In the genomic region with DNA sequence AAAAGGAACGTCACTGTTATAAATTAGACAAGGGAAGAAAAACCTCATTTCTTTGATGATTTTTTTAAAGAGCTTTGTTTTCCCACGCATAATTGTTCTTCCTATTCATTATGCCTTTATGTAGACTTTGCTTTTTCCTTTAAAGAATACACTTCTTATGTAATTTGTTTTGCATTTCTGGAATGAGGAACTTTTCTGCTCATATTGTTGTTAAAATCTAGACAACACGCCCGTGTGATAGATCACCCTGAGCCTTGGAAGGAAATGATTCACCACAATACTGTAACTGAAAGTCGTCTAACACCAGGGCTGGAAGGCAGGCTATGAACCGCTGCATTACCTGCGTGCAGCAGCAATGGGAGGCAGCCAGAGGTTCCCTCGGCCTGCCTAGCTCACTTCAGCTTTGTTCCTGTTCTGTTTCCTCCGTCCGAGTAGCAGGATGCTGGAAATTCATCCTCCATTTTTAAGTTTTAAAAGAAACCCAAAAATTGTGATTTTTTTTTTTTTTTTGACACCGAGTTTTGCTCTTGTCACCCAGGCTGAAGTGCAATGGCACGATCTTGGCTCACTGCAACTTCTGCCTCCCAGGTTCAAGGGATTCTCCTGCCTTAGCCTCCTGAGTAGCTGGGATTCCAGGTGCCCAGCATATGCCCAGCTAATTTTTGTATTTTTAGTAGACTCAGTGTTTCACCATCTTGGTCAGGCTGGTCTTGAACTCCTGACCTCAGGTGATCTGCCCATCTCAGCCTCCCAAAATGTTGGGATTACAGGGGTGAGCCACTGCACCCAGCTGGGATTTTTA, we compare ENCODE assay signal across 1 cellular context.
A peak's percentile ranks its signal among the peaks of the same experiment; 100 is the strongest.
TF ChIP-seq lines count a peak whose summit lies in the region.

No MANE protein-coding gene starts in this region.

TF ChIP-seq in HepG2, 621 proteins besides CTCF, POLR2A, EP300 and RAD21 (continued from another document and continues in another):
- TF ChIP-seq, protein P1, sequence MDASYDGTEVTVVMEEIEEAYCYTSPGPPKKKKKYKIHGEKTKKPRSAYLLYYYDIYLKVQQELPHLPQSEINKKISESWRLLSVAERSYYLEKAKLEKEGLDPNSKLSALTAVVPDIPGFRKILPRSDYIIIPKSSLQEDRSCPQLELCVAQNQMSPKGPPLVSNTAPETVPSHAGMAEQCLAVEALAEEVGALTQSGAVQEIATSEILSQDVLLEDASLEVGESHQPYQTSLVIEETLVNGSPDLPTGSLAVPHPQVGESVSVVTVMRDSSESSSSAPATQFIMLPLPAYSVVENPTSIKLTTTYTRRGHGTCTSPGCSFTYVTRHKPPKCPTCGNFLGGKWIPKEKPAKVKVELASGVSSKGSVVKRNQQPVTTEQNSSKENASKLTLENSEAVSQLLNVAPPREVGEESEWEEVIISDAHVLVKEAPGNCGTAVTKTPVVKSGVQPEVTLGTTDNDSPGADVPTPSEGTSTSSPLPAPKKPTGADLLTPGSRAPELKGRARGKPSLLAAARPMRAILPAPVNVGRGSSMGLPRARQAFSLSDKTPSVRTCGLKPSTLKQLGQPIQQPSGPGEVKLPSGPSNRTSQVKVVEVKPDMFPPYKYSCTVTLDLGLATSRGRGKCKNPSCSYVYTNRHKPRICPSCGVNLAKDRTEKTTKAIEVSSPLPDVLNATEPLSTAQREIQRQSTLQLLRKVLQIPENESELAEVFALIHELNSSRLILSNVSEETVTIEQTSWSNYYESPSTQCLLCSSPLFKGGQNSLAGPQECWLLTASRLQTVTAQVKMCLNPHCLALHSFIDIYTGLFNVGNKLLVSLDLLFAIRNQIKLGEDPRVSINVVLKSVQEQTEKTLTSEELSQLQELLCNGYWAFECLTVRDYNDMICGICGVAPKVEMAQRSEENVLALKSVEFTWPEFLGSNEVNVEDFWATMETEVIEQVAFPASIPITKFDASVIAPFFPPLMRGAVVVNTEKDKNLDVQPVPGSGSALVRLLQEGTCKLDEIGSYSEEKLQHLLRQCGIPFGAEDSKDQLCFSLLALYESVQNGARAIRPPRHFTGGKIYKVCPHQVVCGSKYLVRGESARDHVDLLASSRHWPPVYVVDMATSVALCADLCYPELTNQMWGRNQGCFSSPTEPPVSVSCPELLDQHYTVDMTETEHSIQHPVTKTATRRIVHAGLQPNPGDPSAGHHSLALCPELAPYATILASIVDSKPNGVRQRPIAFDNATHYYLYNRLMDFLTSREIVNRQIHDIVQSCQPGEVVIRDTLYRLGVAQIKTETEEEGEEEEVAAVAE (CRISPR knock-in tag; IDR thresholded peaks at IDR 0.05; ENCODE audit: borderline replicate concordance), result peak; percentile 16; the same call in 1 of the 2 replicates
- TF ChIP-seq SPEN (CRISPR knock-in tag; IDR thresholded peaks at IDR 0.05; ENCODE audit: low read depth) (0 out of 2 replicates have a peak, but pooled peaks have one; percentile 28), ONECUT2 (CRISPR knock-in tag; IDR thresholded peaks at IDR 0.05) (no peak), SATB2 (CRISPR knock-in tag; IDR thresholded peaks at IDR 0.05) (no peak; the same call in 1 of the 2 replicates), HDAC1 (CRISPR knock-in tag; IDR thresholded peaks at IDR 0.05) (no peak; the same call in 1 of the 2 replicates), DR1 (CRISPR knock-in tag; IDR thresholded peaks at IDR 0.05) (no peak), SOX13 (IDR thresholded peaks at IDR 0.05) (no peak; the same call in 1 of the 2 replicates), SOX13 (CRISPR knock-in tag; conservative IDR thresholded peaks at IDR 0.05 in 1 of 2, IDR thresholded peaks at IDR 0.05 in 1 of 2) (peak in 1 of 2 experiments; percentile 71; a peak in 2 of 4 replicates), ZFP36 (IDR thresholded peaks at IDR 0.05; ENCODE audit: borderline replicate concordance, low read depth, low read length, partially characterized antibody) (no peak), THAP11 (CRISPR knock-in tag; IDR thresholded peaks at IDR 0.05) (no peak), PPARG (CRISPR knock-in tag; conservative IDR thresholded peaks at IDR 0.05) (no peak), RXRB (CRISPR knock-in tag; IDR thresholded peaks at IDR 0.05; ENCODE audit: borderline replicate concordance) (peak; percentile 57; the same call in 1 of the 2 replicates), NFRKB (IDR thresholded peaks at IDR 0.05) (no peak), ZNF33B (CRISPR knock-in tag; IDR thresholded peaks at IDR 0.05) (no peak), MYNN (CRISPR knock-in tag; IDR thresholded peaks at IDR 0.05; ENCODE audit: low read depth) (no peak), ZNF616 (CRISPR knock-in tag; IDR thresholded peaks at IDR 0.05; ENCODE audit: low read depth) (no peak), ZNF260 (CRISPR knock-in tag; IDR thresholded peaks at IDR 0.05; ENCODE audit: borderline replicate concordance, low read depth) (no peak), ZEB1 (IDR thresholded peaks at IDR 0.05; ENCODE audit: insufficient replicate concordance, low read depth) (no peak), NCOA1 (CRISPR knock-in tag; IDR thresholded peaks at IDR 0.05) (peak; percentile 33; the same call in 1 of the 2 replicates), EHMT2 (IDR thresholded peaks at IDR 0.05; ENCODE audit: borderline replicate concordance, low read depth, low read length) (no peak), ZNF564 (CRISPR knock-in tag; IDR thresholded peaks at IDR 0.05) (no peak), HCFC1 (IDR thresholded peaks at IDR 0.05; ENCODE audit: low read depth, low read length) (no peak), PHF8 (CRISPR knock-in tag; IDR thresholded peaks at IDR 0.05) (peak; percentile 34; the same call in 1 of the 2 replicates), ZNF256 (CRISPR knock-in tag; conservative IDR thresholded peaks at IDR 0.05) (no peak), MIXL1 (CRISPR knock-in tag; IDR thresholded peaks at IDR 0.05) (0 out of 2 replicates have a peak, but pooled peaks have one; percentile 5), ZNF703 (CRISPR knock-in tag; IDR thresholded peaks at IDR 0.05; ENCODE audit: borderline replicate concordance) (no peak), ZNF263 (CRISPR knock-in tag; IDR thresholded peaks at IDR 0.05) (0 out of 2 replicates have a peak, but pooled peaks have one; percentile 3), ZNF331 (CRISPR knock-in tag; IDR thresholded peaks at IDR 0.05) (no peak; the same call in 1 of the 2 replicates), TAF15 (IDR thresholded peaks at IDR 0.05; ENCODE audit: low read depth, low read length, poor library complexity, severe bottlenecking) (no peak), ZNF484 (CRISPR knock-in tag; IDR thresholded peaks at IDR 0.05; ENCODE audit: borderline replicate concordance, low read depth) (no peak), ZNF781 (CRISPR knock-in tag; IDR thresholded peaks at IDR 0.05; ENCODE audit: borderline replicate concordance, not compliant biosample characterization) (peak; percentile 37), ZNF547 (CRISPR knock-in tag; IDR thresholded peaks at IDR 0.05) (no peak), HOXD1 (CRISPR knock-in tag; IDR thresholded peaks at IDR 0.05) (no peak), ZNF234 (CRISPR knock-in tag; conservative IDR thresholded peaks at IDR 0.05) (no peak), XRCC5 (optimal IDR thresholded peaks at IDR 0.05; ENCODE audit: low read length) (peak; percentile 4), NONO (IDR thresholded peaks at IDR 0.05) (no peak), NONO (CRISPR knock-in tag; conservative IDR thresholded peaks at IDR 0.05) (no peak), MAF1 (CRISPR knock-in tag; IDR thresholded peaks at IDR 0.05; ENCODE audit: borderline replicate concordance) (no peak), POLR2AphosphoS2 (IDR thresholded peaks at IDR 0.05; ENCODE audit: low read depth, low read length) (no peak), ZNF496 (CRISPR knock-in tag; IDR thresholded peaks at IDR 0.05; ENCODE audit: insufficient replicate concordance) (no peak), ASH2L (IDR thresholded peaks at IDR 0.05; ENCODE audit: insufficient read length, low read depth, low read length) (no peak), ZNF230 (CRISPR knock-in tag; IDR thresholded peaks at IDR 0.05) (no peak; the same call in 1 of the 2 replicates)
- TF ChIP-seq, protein P2, sequence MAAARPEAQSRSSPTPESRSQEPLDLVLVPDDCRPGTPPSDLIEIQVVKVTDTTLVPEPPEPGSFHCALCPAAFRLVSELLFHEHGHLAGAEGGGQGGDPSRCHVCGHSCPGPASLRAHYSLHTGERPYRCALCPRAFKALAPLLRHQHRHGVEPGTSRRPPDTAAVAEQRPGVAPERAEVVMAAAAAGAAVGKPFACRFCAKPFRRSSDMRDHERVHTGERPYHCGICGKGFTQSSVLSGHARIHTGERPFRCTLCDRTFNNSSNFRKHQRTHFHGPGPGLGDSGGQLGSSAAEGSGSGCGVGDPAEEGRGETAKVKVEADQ (CRISPR knock-in tag; IDR thresholded peaks at IDR 0.05; ENCODE audit: borderline replicate concordance), result no peak
- TF ChIP-seq, protein P3, sequence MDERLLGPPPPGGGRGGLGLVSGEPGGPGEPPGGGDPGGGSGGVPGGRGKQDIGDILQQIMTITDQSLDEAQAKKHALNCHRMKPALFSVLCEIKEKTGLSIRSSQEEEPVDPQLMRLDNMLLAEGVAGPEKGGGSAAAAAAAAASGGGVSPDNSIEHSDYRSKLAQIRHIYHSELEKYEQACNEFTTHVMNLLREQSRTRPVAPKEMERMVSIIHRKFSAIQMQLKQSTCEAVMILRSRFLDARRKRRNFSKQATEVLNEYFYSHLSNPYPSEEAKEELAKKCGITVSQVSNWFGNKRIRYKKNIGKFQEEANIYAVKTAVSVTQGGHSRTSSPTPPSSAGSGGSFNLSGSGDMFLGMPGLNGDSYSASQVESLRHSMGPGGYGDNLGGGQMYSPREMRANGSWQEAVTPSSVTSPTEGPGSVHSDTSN (CRISPR knock-in tag; IDR thresholded peaks at IDR 0.05), result no peak
- TF ChIP-seq, protein P4, sequence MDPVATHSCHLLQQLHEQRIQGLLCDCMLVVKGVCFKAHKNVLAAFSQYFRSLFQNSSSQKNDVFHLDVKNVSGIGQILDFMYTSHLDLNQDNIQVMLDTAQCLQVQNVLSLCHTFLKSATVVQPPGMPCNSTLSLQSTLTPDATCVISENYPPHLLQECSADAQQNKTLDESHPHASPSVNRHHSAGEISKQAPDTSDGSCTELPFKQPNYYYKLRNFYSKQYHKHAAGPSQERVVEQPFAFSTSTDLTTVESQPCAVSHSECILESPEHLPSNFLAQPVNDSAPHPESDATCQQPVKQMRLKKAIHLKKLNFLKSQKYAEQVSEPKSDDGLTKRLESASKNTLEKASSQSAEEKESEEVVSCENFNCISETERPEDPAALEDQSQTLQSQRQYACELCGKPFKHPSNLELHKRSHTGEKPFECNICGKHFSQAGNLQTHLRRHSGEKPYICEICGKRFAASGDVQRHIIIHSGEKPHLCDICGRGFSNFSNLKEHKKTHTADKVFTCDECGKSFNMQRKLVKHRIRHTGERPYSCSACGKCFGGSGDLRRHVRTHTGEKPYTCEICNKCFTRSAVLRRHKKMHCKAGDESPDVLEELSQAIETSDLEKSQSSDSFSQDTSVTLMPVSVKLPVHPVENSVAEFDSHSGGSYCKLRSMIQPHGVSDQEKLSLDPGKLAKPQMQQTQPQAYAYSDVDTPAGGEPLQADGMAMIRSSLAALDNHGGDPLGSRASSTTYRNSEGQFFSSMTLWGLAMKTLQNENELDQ (CRISPR knock-in tag; IDR thresholded peaks at IDR 0.05; ENCODE audit: borderline replicate concordance), result no peak
- TF ChIP-seq, protein P5, sequence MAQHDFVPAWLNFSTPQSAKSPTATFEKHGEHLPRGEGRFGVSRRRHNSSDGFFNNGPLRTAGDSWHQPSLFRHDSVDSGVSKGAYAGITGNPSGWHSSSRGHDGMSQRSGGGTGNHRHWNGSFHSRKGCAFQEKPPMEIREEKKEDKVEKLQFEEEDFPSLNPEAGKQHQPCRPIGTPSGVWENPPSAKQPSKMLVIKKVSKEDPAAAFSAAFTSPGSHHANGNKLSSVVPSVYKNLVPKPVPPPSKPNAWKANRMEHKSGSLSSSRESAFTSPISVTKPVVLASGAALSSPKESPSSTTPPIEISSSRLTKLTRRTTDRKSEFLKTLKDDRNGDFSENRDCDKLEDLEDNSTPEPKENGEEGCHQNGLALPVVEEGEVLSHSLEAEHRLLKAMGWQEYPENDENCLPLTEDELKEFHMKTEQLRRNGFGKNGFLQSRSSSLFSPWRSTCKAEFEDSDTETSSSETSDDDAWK (CRISPR knock-in tag; IDR thresholded peaks at IDR 0.05), result no peak
- TF ChIP-seq, protein P6, sequence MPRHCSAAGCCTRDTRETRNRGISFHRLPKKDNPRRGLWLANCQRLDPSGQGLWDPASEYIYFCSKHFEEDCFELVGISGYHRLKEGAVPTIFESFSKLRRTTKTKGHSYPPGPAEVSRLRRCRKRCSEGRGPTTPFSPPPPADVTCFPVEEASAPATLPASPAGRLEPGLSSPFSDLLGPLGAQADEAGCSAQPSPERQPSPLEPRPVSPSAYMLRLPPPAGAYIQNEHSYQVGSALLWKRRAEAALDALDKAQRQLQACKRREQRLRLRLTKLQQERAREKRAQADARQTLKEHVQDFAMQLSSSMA (CRISPR knock-in tag; IDR thresholded peaks at IDR 0.05), result no peak
- TF ChIP-seq, protein P7, sequence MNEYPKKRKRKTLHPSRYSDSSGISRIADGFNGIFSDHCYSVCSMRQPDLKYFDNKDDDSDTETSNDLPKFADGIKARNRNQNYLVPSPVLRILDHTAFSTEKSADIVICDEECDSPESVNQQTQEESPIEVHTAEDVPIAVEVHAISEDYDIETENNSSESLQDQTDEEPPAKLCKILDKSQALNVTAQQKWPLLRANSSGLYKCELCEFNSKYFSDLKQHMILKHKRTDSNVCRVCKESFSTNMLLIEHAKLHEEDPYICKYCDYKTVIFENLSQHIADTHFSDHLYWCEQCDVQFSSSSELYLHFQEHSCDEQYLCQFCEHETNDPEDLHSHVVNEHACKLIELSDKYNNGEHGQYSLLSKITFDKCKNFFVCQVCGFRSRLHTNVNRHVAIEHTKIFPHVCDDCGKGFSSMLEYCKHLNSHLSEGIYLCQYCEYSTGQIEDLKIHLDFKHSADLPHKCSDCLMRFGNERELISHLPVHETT (CRISPR knock-in tag; conservative IDR thresholded peaks at IDR 0.05), result no peak
- TF ChIP-seq, protein P8, sequence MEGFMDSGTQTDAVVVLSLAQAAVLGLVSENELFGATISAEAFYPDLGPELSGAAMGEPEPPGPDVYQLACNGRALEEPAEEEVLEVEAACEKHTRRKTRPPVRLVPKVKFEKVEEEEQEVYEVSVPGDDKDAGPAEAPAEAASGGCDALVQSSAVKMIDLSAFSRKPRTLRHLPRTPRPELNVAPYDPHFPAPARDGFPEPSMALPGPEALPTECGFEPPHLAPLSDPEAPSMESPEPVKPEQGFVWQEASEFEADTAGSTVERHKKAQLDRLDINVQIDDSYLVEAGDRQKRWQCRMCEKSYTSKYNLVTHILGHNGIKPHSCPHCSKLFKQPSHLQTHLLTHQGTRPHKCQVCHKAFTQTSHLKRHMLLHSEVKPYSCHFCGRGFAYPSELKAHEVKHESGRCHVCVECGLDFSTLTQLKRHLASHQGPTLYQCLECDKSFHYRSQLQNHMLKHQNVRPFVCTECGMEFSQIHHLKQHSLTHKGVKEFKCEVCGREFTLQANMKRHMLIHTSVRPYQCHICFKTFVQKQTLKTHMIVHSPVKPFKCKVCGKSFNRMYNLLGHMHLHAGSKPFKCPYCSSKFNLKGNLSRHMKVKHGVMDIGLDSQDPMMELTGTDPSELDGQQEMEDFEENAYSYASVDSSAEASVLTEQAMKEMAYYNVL (CRISPR knock-in tag; IDR thresholded peaks at IDR 0.05; ENCODE audit: borderline replicate concordance), result no peak
- TF ChIP-seq, protein P9, sequence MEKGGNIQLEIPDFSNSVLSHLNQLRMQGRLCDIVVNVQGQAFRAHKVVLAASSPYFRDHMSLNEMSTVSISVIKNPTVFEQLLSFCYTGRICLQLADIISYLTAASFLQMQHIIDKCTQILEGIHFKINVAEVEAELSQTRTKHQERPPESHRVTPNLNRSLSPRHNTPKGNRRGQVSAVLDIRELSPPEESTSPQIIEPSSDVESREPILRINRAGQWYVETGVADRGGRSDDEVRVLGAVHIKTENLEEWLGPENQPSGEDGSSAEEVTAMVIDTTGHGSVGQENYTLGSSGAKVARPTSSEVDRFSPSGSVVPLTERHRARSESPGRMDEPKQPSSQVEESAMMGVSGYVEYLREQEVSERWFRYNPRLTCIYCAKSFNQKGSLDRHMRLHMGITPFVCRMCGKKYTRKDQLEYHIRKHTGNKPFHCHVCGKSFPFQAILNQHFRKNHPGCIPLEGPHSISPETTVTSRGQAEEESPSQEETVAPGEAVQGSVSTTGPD (CRISPR knock-in tag; IDR thresholded peaks at IDR 0.05), result no peak
